In genomic region chr15:44663410-44664272, GRCh38 we compare ENCODE assay signal across 1 cellular context.
TF ChIP-seq lines count a peak whose summit lies in the region.

A gene with protein sequence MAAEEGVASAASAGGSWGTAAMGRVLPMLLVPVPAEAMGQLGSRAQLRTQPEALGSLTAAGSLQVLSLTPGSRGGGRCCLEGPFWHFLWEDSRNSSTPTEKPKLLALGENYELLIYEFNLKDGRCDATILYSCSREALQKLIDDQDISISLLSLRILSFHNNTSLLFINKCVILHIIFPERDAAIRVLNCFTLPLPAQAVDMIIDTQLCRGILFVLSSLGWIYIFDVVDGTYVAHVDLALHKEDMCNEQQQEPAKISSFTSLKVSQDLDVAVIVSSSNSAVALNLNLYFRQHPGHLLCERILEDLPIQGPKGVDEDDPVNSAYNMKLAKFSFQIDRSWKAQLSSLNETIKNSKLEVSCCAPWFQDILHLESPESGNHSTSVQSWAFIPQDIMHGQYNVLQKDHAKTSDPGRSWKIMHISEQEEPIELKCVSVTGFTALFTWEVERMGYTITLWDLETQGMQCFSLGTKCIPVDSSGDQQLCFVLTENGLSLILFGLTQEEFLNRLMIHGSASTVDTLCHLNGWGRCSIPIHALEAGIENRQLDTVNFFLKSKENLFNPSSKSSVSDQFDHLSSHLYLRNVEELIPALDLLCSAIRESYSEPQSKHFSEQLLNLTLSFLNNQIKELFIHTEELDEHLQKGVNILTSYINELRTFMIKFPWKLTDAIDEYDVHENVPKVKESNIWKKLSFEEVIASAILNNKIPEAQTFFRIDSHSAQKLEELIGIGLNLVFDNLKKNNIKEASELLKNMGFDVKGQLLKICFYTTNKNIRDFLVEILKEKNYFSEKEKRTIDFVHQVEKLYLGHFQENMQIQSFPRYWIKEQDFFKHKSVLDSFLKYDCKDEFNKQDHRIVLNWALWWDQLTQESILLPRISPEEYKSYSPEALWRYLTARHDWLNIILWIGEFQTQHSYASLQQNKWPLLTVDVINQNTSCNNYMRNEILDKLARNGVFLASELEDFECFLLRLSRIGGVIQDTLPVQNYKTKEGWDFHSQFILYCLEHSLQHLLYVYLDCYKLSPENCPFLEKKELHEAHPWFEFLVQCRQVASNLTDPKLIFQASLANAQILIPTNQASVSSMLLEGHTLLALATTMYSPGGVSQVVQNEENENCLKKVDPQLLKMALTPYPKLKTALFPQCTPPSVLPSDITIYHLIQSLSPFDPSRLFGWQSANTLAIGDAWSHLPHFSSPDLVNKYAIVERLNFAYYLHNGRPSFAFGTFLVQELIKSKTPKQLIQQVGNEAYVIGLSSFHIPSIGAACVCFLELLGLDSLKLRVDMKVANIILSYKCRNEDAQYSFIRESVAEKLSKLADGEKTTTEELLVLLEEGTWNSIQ (N-terminal part only) (minus strand): TSS chr15:44663662. CDS start chr15:44663647, 15 bp downstream.

TF ChIP-seq in K562, 482 proteins besides CTCF, POLR2A, EP300 and RAD21 (continued from another document and continues in another):
- TF ChIP-seq ZNF740 (CRISPR knock-in tag; IDR thresholded peaks at IDR 0.05): peak; percentile 51; the same call in 1 of the 2 replicates
- TF ChIP-seq ZNF740 (tag; IDR thresholded peaks at IDR 0.05): 0 out of 4 replicates have a peak, but pooled peaks of 1 of the 2 experiments have one; percentile 20
- peak; percentile 68 for TF ChIP-seq ASH1L (IDR thresholded peaks at IDR 0.05; ENCODE audit: borderline replicate concordance, low read depth, partially characterized antibody)
- TF ChIP-seq, protein P1, sequence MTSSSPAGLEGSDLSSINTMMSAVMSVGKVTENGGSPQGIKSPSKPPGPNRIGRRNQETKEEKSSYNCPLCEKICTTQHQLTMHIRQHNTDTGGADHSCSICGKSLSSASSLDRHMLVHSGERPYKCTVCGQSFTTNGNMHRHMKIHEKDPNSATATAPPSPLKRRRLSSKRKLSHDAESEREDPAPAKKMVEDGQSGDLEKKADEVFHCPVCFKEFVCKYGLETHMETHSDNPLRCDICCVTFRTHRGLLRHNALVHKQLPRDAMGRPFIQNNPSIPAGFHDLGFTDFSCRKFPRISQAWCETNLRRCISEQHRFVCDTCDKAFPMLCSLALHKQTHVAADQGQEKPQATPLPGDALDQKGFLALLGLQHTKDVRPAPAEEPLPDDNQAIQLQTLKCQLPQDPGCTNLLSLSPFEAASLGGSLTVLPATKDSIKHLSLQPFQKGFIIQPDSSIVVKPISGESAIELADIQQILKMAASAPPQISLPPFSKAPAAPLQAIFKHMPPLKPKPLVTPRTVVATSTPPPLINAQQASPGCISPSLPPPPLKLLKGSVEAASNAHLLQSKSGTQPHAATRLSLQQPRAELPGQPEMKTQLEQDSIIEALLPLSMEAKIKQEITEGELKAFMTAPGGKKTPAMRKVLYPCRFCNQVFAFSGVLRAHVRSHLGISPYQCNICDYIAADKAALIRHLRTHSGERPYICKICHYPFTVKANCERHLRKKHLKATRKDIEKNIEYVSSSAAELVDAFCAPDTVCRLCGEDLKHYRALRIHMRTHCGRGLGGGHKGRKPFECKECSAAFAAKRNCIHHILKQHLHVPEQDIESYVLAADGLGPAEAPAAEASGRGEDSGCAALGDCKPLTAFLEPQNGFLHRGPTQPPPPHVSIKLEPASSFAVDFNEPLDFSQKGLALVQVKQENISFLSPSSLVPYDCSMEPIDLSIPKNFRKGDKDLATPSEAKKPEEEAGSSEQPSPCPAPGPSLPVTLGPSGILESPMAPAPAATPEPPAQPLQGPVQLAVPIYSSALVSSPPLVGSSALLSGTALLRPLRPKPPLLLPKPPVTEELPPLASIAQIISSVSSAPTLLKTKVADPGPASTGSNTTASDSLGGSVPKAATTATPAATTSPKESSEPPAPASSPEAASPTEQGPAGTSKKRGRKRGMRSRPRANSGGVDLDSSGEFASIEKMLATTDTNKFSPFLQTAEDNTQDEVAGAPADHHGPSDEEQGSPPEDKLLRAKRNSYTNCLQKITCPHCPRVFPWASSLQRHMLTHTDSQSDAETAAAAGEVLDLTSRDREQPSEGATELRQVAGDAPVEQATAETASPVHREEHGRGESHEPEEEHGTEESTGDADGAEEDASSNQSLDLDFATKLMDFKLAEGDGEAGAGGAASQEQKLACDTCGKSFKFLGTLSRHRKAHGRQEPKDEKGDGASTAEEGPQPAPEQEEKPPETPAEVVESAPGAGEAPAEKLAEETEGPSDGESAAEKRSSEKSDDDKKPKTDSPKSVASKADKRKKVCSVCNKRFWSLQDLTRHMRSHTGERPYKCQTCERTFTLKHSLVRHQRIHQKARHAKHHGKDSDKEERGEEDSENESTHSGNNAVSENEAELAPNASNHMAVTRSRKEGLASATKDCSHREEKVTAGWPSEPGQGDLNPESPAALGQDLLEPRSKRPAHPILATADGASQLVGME (CRISPR knock-in tag; IDR thresholded peaks at IDR 0.05): no peak
- 0 out of 2 replicates have a peak, but pooled peaks have one; percentile 8 for TF ChIP-seq TGIF2 (CRISPR knock-in tag; IDR thresholded peaks at IDR 0.05)
- TF ChIP-seq ZFP1 (CRISPR knock-in tag; IDR thresholded peaks at IDR 0.05): no peak
- no peak for TF ChIP-seq HES1 (IDR thresholded peaks at IDR 0.05; ENCODE audit: low read depth)
- TF ChIP-seq KDM5B (IDR thresholded peaks at IDR 0.05; ENCODE audit: insufficient replicate concordance, low read depth, low read length): peak; percentile 92
- TF ChIP-seq, protein P2, sequence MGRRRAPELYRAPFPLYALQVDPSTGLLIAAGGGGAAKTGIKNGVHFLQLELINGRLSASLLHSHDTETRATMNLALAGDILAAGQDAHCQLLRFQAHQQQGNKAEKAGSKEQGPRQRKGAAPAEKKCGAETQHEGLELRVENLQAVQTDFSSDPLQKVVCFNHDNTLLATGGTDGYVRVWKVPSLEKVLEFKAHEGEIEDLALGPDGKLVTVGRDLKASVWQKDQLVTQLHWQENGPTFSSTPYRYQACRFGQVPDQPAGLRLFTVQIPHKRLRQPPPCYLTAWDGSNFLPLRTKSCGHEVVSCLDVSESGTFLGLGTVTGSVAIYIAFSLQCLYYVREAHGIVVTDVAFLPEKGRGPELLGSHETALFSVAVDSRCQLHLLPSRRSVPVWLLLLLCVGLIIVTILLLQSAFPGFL (CRISPR knock-in tag; IDR thresholded peaks at IDR 0.05): no peak
- no peak for TF ChIP-seq SAFB2 (IDR thresholded peaks at IDR 0.05; ENCODE audit: borderline replicate concordance, low read depth, low read length, severe bottlenecking)
- TF ChIP-seq NR4A1 (CRISPR knock-in tag; IDR thresholded peaks at IDR 0.05): peak; percentile 93
- peak; percentile 89 for TF ChIP-seq NR4A1 (tag; IDR thresholded peaks at IDR 0.05)
- TF ChIP-seq KAT2B (IDR thresholded peaks at IDR 0.05; ENCODE audit: low read depth, low read length): no peak
- peak; percentile 96 for TF ChIP-seq USF1 (CRISPR knock-in tag; IDR thresholded peaks at IDR 0.05)
- TF ChIP-seq KDM1A (IDR thresholded peaks at IDR 0.05): no peak
- TF ChIP-seq NFRKB (IDR thresholded peaks at IDR 0.05; ENCODE audit: low read depth): peak; percentile 94
- TF ChIP-seq PATZ1 (CRISPR knock-in tag; IDR thresholded peaks at IDR 0.05; ENCODE audit: borderline replicate concordance): peak; percentile 65; the same call in 1 of the 2 replicates
- TF ChIP-seq, protein P3, sequence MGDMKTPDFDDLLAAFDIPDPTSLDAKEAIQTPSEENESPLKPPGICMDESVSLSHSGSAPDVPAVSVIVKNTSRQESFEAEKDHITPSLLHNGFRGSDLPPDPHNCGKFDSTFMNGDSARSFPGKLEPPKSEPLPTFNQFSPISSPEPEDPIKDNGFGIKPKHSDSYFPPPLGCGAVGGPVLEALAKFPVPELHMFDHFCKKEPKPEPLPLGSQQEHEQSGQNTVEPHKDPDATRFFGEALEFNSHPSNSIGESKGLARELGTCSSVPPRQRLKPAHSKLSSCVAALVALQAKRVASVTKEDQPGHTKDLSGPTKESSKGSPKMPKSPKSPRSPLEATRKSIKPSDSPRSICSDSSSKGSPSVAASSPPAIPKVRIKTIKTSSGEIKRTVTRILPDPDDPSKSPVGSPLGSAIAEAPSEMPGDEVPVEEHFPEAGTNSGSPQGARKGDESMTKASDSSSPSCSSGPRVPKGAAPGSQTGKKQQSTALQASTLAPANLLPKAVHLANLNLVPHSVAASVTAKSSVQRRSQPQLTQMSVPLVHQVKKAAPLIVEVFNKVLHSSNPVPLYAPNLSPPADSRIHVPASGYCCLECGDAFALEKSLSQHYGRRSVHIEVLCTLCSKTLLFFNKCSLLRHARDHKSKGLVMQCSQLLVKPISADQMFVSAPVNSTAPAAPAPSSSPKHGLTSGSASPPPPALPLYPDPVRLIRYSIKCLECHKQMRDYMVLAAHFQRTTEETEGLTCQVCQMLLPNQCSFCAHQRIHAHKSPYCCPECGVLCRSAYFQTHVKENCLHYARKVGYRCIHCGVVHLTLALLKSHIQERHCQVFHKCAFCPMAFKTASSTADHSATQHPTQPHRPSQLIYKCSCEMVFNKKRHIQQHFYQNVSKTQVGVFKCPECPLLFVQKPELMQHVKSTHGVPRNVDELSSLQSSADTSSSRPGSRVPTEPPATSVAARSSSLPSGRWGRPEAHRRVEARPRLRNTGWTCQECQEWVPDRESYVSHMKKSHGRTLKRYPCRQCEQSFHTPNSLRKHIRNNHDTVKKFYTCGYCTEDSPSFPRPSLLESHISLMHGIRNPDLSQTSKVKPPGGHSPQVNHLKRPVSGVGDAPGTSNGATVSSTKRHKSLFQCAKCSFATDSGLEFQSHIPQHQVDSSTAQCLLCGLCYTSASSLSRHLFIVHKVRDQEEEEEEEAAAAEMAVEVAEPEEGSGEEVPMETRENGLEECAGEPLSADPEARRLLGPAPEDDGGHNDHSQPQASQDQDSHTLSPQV (IDR thresholded peaks at IDR 0.05): peak; percentile 99
- TF ChIP-seq HDAC2 (IDR thresholded peaks at IDR 0.05): 0 out of 2 replicates have a peak, but pooled peaks have one; percentile 15
